In genomic region chr12:124423683-124424515, GRCh38 we compare ENCODE assay signal across 11 cellular contexts.
A peak's percentile ranks its signal among the peaks of the same experiment; 100 is the strongest.
DNase-seq lines count a peak whose midpoint lies in the region; ATAC-seq and TF ChIP-seq lines count a peak whose summit lies in the region.
"Had no signal": no experiment of that assay in that cellular context is flagged by ENCODE, and none has a peak within 500 bp of the region (broad histone marks: within the 10 kb centered on the region; RNA-seq: fewer than 3 reads in every experiment).

No MANE protein-coding gene starts in this region.

- H3K9ac ChIP-seq in HUES6 (ENCODE audit: low read length): no peak overlapping the region

- H3K9me3 Mint-ChIP-seq in MCF 10A (ENCODE audit: unreplicated experiment): no peaks in the 10 kb centered on the region
- H3K9me3 Mint-ChIP-seq: activated naive CD4-positive, alpha-beta T cell treated with anti-CD3 and anti-CD28 coated beads, Interleukin-2, amount 50 U/mL, for 24 hours had no signal

- no peaks in the 10 kb centered on the region for H3K27me3 Mint-ChIP-seq in MCF 10A (ENCODE audit: insufficient read depth, unreplicated experiment)
- H3K27me3 Mint-ChIP-seq: activated naive CD4-positive, alpha-beta T cell treated with anti-CD3 and anti-CD28 coated beads, Interleukin-2, amount 50 U/mL, for 24 hours had no signal

- H3K36me3 ChIP-seq in HUES6 (ENCODE audit: control insufficient read depth, insufficient read depth, low read length) (peaks cover 69% of the 10 kb centered on the region), mesodermal cell (ENCODE audit: control insufficient read depth, insufficient read depth, low read length) (peaks cover 79% of the 10 kb centered on the region)

- no peak for TF ChIP-seq CTCF in MCF 10A (IDR thresholded peaks at IDR 0.05; ENCODE audit: unreplicated experiment)

- peak overlapping the region; percentile 49 for H3K27ac Mint-ChIP-seq in MCF 10A (ENCODE audit: low read depth, unreplicated experiment)
- H3K27ac Mint-ChIP-seq: activated naive CD4-positive, alpha-beta T cell treated with anti-CD3 and anti-CD28 coated beads, Interleukin-2, amount 50 U/mL, for 24 hours had no signal

- ATAC-seq in HG02763 (IDR thresholded peaks at IDR 0.05; ENCODE audit: unreplicated experiment): no peak

- peaks cover 18% of the 10 kb centered on the region for H3K4me1 Mint-ChIP-seq in MCF 10A (ENCODE audit: insufficient read depth, unreplicated experiment)
- H3K4me1 Mint-ChIP-seq: activated naive CD4-positive, alpha-beta T cell treated with anti-CD3 and anti-CD28 coated beads, Interleukin-2, amount 50 U/mL, for 24 hours had no signal

- CTCF ChIA-PET in MCF 10A (lab: Yijun Ruan, JAX): interaction anchor here (0.7 kb wide), 1 partner anchor 451 kb away, joined by 5 read pairs; the partner anchor contains the start of gene ZNF664

- no peak for DNase-seq in MCF 10A (ENCODE audit: unreplicated experiment)
- peak; percentile 34 for DNase-seq in stimulated activated CD8-positive, alpha-beta memory T cell treated with anti-CD3 and anti-CD28 coated beads, Interleukin-4, amount 100 ng/mL, for 48 hours
- DNase-seq in NCI-H226: no peak
- no peak for DNase-seq in DMS 273 (lab: John Stamatoyannopoulos, UW; ENCODE audit: unreplicated experiment)
- no peak for DNase-seq in DMS153 treated with DMSO at 0.1 percent for 48 hours (lab: John Stamatoyannopoulos, UW; ENCODE audit: unreplicated experiment)
- DNase-seq: foreskin melanocyte, NCI-H526 had no signal

- POLR2A ChIA-PET in MCF 10A (lab: Yijun Ruan, JAX): no interaction called here

- WGBS in mesodermal cell (ENCODE audit: insufficient coverage in 2 of 2), 2 experiments: 92 to 96% methylated on average over 23 to 24 of the region's 27 CpGs

- H3K4me3 ChIP-seq in HUES6 (ENCODE audit: low read depth, low read length) (no peak overlapping the region), mesodermal cell (ENCODE audit: extremely low read depth, insufficient read depth, low read length, poor library complexity, severe bottlenecking) (no peak overlapping the region)

- intact Hi-C loops in MCF 10A (cut with micrococcal nuclease): loop anchor here (5.0 kb wide), 2 partner anchors 93 to 348 kb away; no protein-coding TSS in a partner anchor

- peaks cover 51% of the 10 kb centered on the region for H3K36me3 Mint-ChIP-seq in MCF 10A (ENCODE audit: insufficient read depth, unreplicated experiment)

- no TSS peak for BruUV-seq in MCF 10A (replicated peaks; lab: Mats Ljungman, UMichigan)

- H3K27me3 ChIP-seq in HUES6 (ENCODE audit: control insufficient read depth, insufficient read depth, low read length): no peaks in the 10 kb centered on the region

- H3K4me3 Mint-ChIP-seq in MCF 10A (ENCODE audit: unreplicated experiment): peak overlapping the region; percentile 48
- H3K4me3 Mint-ChIP-seq: activated naive CD4-positive, alpha-beta T cell treated with anti-CD3 and anti-CD28 coated beads, Interleukin-2, amount 50 U/mL, for 24 hours had no signal

- H3K27ac ChIP-seq in HUES6 (ENCODE audit: low read depth, low read length) (peak overlapping the region; percentile 96; the same call in 1 of the 2 replicates), mesodermal cell (ENCODE audit: low read depth, low read length, severe bottlenecking) (peak overlapping the region; percentile 23)

- H3K4me1 ChIP-seq in HUES6 (ENCODE audit: control insufficient read depth, insufficient read depth, low read length): peaks cover 32% of the 10 kb centered on the region
- H3K4me1 ChIP-seq in mesodermal cell (ENCODE audit: control insufficient read depth, insufficient read depth, low read length, poor library complexity, severe bottlenecking): peaks cover 30% of the 10 kb centered on the region

- no peaks in the 10 kb centered on the region for H3K9me3 ChIP-seq in HUES6 (ENCODE audit: control insufficient read depth, insufficient read depth, low read depth, low read length)
- no peaks in the 10 kb centered on the region for H3K9me3 ChIP-seq in mesodermal cell (ENCODE audit: control insufficient read depth, low read length)
